ENCODE assay signal across 22 cellular contexts in the genomic region with DNA sequence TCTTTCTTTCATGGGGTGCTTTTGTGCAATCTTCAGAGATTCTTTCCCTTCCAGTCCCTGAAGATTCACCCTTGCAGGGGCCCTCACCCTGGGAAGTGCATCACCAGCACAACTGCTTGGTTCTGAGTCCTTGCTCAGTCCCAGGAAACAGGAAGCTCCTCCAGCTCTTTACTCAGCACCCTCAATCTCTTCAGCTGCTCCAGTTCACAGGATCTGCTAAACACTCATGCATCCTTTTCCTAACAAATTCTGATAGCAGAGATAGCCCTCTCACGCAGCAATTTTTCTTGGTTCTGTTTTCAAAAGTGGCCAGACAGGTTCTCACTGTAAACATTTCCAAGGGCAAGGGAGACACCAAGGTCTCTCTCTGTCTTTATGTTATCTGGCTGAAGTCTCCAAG.
"Had no signal": no experiment of that assay in that cellular context is flagged by ENCODE, and none has a peak within 500 bp of the region (broad histone marks: within the 10 kb centered on the region; RNA-seq: fewer than 3 reads in every experiment).

No MANE protein-coding gene starts in this region.

- H3K27ac Mint-ChIP-seq: naive thymus-derived CD4-positive, alpha-beta T cell; natural killer cell treated with Interleukin-12 subunit alpha and Interleukin-12 subunit beta and Interleukin-15 and Interleukin-18, amount 100 ng/mL, for 72 hours; stimulated activated memory B cell treated with anti-CD40 and anti-IgM and Interleukin-4, amounts not matched to agents 10 μg/mL and 1 μg/mL and 100 μg/mL, for 72 hours; stimulated activated naive CD8-positive, alpha-beta T cell treated with anti-CD3 and anti-CD28 coated beads, Interleukin-15, amount 100 ng/mL, for 72 hours; type B pancreatic cell had no signal

- H3K36me3 Mint-ChIP-seq: naive thymus-derived CD4-positive, alpha-beta T cell; natural killer cell treated with Interleukin-12 subunit alpha and Interleukin-12 subunit beta and Interleukin-15 and Interleukin-18, amount 100 ng/mL, for 72 hours; stimulated activated memory B cell treated with anti-CD40 and anti-IgM and Interleukin-4, amounts not matched to agents 10 μg/mL and 1 μg/mL and 100 μg/mL, for 72 hours; type B pancreatic cell had no signal

- DNase-seq: hippocampal formation; kidney; left colon; left ventricle myocardium inferior; midbrain; mucosa of descending colon; naive thymus-derived CD4-positive, alpha-beta T cell; nucleus accumbens; pancreas; right lobe of liver; stimulated activated CD4-positive, alpha-beta T cell treated with anti-CD3 and anti-CD28 coated beads, Interleukin-1b, Interleukin-23, amount 100 ng/mL, for 48 hours; stimulated activated CD4-positive, alpha-beta T cell treated with anti-CD3 and anti-CD28 coated beads, Interleukin-2, amount 100 ng/mL, for 48 hours; stimulated activated CD4-positive, alpha-beta T cell treated with anti-CD3 and anti-CD28 coated beads, Interleukin-4, amount 100 ng/mL, for 4 hours; stimulated activated CD8-positive, alpha-beta memory T cell treated with anti-CD3 and anti-CD28 coated beads, Interleukin-4, amount 100 ng/mL, for 48 hours; stimulated activated naive CD4-positive, alpha-beta T cell treated with Interleukin-2 at 50 U/mL for 16 hours; stimulated activated naive CD8-positive, alpha-beta T cell treated with anti-CD3 and anti-CD28 coated beads, Interleukin-15, amount 100 ng/mL, for 72 hours; substantia nigra; uterus had no signal

- H3K27me3 Mint-ChIP-seq: naive thymus-derived CD4-positive, alpha-beta T cell; natural killer cell treated with Interleukin-12 subunit alpha and Interleukin-12 subunit beta and Interleukin-15 and Interleukin-18, amount 100 ng/mL, for 72 hours; stimulated activated memory B cell treated with anti-CD40 and anti-IgM and Interleukin-4, amounts not matched to agents 10 μg/mL and 1 μg/mL and 100 μg/mL, for 72 hours; stimulated activated naive CD8-positive, alpha-beta T cell treated with anti-CD3 and anti-CD28 coated beads, Interleukin-15, amount 100 ng/mL, for 72 hours had no signal

- H3K4me1 Mint-ChIP-seq: naive thymus-derived CD4-positive, alpha-beta T cell; stimulated activated memory B cell treated with anti-CD40 and anti-IgM and Interleukin-4, amounts not matched to agents 10 μg/mL and 1 μg/mL and 100 μg/mL, for 72 hours; stimulated activated naive CD8-positive, alpha-beta T cell treated with anti-CD3 and anti-CD28 coated beads, Interleukin-15, amount 100 ng/mL, for 72 hours had no signal

- H3K9me3 Mint-ChIP-seq: stimulated activated memory B cell treated with anti-CD40 and anti-IgM and Interleukin-4, amounts not matched to agents 10 μg/mL and 1 μg/mL and 100 μg/mL, for 72 hours; type B pancreatic cell had no signal

- H3K4me3 Mint-ChIP-seq: naive thymus-derived CD4-positive, alpha-beta T cell; natural killer cell treated with Interleukin-12 subunit alpha and Interleukin-12 subunit beta and Interleukin-15 and Interleukin-18, amount 100 ng/mL, for 72 hours; neural crest cell; stimulated activated memory B cell treated with anti-CD40 and anti-IgM and Interleukin-4, amounts not matched to agents 10 μg/mL and 1 μg/mL and 100 μg/mL, for 72 hours; stimulated activated naive CD8-positive, alpha-beta T cell treated with anti-CD3 and anti-CD28 coated beads, Interleukin-15, amount 100 ng/mL, for 72 hours; type B pancreatic cell had no signal
